ENCODE assay signal across 12 cellular contexts in the genomic region with DNA sequence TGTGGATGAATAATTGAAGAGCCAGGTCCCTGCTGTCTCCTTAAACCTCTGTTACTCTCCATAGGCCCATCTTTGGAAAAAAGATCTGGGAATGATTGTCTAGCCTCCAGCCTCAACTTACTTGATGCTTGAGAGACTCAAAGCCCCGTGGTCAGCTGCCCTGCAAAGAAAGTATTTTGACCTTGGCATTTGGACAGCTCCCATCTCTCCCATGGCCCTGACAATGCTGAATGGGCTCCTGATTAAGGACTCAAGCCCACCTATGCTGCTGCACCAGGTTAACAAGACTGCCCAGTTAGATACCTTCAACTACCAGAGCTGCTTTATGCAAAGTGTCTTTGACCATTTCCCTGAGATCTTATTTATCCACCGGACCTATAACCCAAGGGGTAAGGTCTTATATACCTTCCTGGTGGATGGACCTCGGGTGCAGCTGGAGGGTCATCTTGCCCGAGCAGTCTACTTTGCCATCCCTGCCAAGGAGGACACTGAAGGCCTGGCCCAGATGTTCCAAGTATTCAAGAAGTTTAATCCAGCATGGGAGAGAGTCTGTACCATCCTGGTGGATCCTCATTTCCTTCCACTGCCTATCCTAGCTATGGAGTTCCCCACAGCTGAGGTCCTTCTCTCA. TPM values are rescaled to one million over a fixed set of nuclear protein-coding genes. Genes with fewer than 3 reads are reported as not detected.
DNase-seq lines count a peak whose midpoint lies in the region; ATAC-seq, FAIRE-seq and TF ChIP-seq lines count a peak whose summit lies in the region.
"Had no signal": no experiment of that assay in that cellular context is flagged by ENCODE, and none has a peak within 500 bp of the region (broad histone marks: within the 10 kb centered on the region; RNA-seq: fewer than 3 reads in every experiment).

No MANE protein-coding gene starts in this region.

- no peak for TF ChIP-seq EP300 in A549 (IDR thresholded peaks at IDR 0.05)

- H3K9me3 ChIP-seq in A549 (no peaks in the 10 kb centered on the region), hepatocyte (ENCODE audit: low read depth) (no peaks in the 10 kb centered on the region)
- no peaks in the 10 kb centered on the region for H3K9me3 ChIP-seq in CD8-positive, alpha-beta T cell (ENCODE audit: low read length)
- H3K9me3 ChIP-seq: right atrium auricular region had no signal

- no peaks in the 10 kb centered on the region for H3K9me2 ChIP-seq in hepatocyte (replicated peaks; ENCODE audit: insufficient read depth)

- H3K4me3 ChIP-seq in A549 (no peak overlapping the region), hepatocyte (no peak overlapping the region)
- no peak overlapping the region for H3K4me3 ChIP-seq in CD8-positive, alpha-beta T cell (ENCODE audit: low read depth, low read length)
- H3K4me3 ChIP-seq: right atrium auricular region had no signal

- H3K4me1 ChIP-seq in A549 (peaks cover 17% of the 10 kb centered on the region), hepatocyte (ENCODE audit: insufficient read depth) (peaks cover 20% of the 10 kb centered on the region), foreskin keratinocyte (peaks cover 10% of the 10 kb centered on the region)
- peaks cover 18% of the 10 kb centered on the region for H3K4me1 ChIP-seq in CD8-positive, alpha-beta T cell (ENCODE audit: insufficient read depth, low read length)

- no peaks in the 10 kb centered on the region for H4K20me1 ChIP-seq in hepatocyte (ENCODE audit: insufficient read depth, poor library complexity, severe bottlenecking)

- peak overlapping the region; percentile 64 for H3K4me3 Mint-ChIP-seq in CD8-positive, alpha-beta T cell
- peak overlapping the region; percentile 69 for H3K4me3 Mint-ChIP-seq in WTC11

- peaks cover 43% of the 10 kb centered on the region for H3K36me3 Mint-ChIP-seq in CD8-positive, alpha-beta T cell
- H3K36me3 Mint-ChIP-seq in WTC11: peaks cover 25% of the 10 kb centered on the region

- peak overlapping the region; percentile 92; the same call in 1 of the 3 replicates for H3K4me2 ChIP-seq in A549
- peak overlapping the region; percentile 75 for H3K4me2 ChIP-seq in hepatocyte

- no peaks in the 10 kb centered on the region for H3K27me3 ChIP-seq in CD8-positive, alpha-beta T cell (ENCODE audit: insufficient read depth, low read length)
- H3K27me3 ChIP-seq in hepatocyte (no peaks in the 10 kb centered on the region), foreskin keratinocyte (no peaks in the 10 kb centered on the region)
- H3K27me3 ChIP-seq: right atrium auricular region had no signal

- TF ChIP-seq CTCF in A549 (IDR thresholded peaks at IDR 0.05) (no peak), WTC11 (IDR thresholded peaks at IDR 0.05) (no peak), hepatocyte (IDR thresholded peaks at IDR 0.05; ENCODE audit: poor library complexity) (no peak), foreskin keratinocyte (conservative IDR thresholded peaks at IDR 0.05) (no peak)
- TF ChIP-seq CTCF in CD8-positive, alpha-beta T cell (IDR thresholded peaks at IDR 0.05): no peak

- DNase-seq in A549 (ENCODE audit: low read depth in 1 of 2, low spot score in 1 of 2): no peak
- DNase-seq in CD8-positive, alpha-beta T cell: no peak
- no peak for DNase-seq in WTC11 (ENCODE audit: low spot score)
- DNase-seq in hepatocyte (ENCODE audit: low spot score): no peak
- DNase-seq in middle frontal gyrus (ENCODE audit: extremely low spot score, low spot score): no peak
- DNase-seq in foreskin keratinocyte: no peak
- DNase-seq: foreskin melanocyte; MV-4-11; stimulated activated naive CD4-positive, alpha-beta T cell had no signal

- intact Hi-C loops in CD8-positive, alpha-beta T cell (cut with DNase I, micrococcal nuclease): loop anchor here in 1 of 2 experiments (5.0 kb wide), 1 partner anchor 90 kb away; the partner anchor contains the start of genes DNTTIP1 and WFDC3

- no peak for TF ChIP-seq RAD21 in A549 (conservative IDR thresholded peaks at IDR 0.05 in 1 of 2, IDR thresholded peaks at IDR 0.05 in 1 of 2)

- CTCF ChIA-PET in A549 (lab: Yijun Ruan, JAX): interaction anchor here (0.6 to 2.0 kb wide), 7 partner anchors 8 to 560 kb away, joined by 3 to 12 read pairs (median 4); partner anchors contain the start of genes CTSA and NEURL2
- CTCF ChIA-PET in CD8-positive, alpha-beta T cell (lab: Charles Lee): interaction anchor here (0.9 to 3.8 kb wide), 5 partner anchors 18 to 86 kb away, joined by 3 to 14 read pairs (median 4); partner anchors contain the start of gene PCIF1
- CTCF ChIA-PET in WTC11 (lab: Charles Lee): interaction anchor here (2.5 kb wide), 1 partner anchor 8 kb away, joined by 38 read pairs; the partner anchor contains the start of genes CTSA and NEURL2

- H3K27ac ChIP-seq in A549 (no peak overlapping the region), hepatocyte (no peak overlapping the region), foreskin keratinocyte (no peak overlapping the region)
- H3K27ac ChIP-seq in CD8-positive, alpha-beta T cell (ENCODE audit: low read depth, low read length): no peak overlapping the region

- peaks cover 16% of the 10 kb centered on the region for H3K79me2 ChIP-seq in hepatocyte

- no peaks in the 10 kb centered on the region for H3K27me3 Mint-ChIP-seq in CD8-positive, alpha-beta T cell (ENCODE audit: low read depth)
- no peaks in the 10 kb centered on the region for H3K27me3 Mint-ChIP-seq in WTC11 (ENCODE audit: low read depth)

- POLR2A ChIA-PET in A549 (lab: Yijun Ruan, JAX) (interaction anchor here (1.0 to 2.2 kb wide), 3 partner anchors 9 to 59 kb away, joined by 3 to 12 read pairs (median 4); partner anchors contain the start of genes CTSA and SNX21), WTC11 (lab: Charles Lee) (interaction anchor here (0.6 to 2.1 kb wide), 3 partner anchors 8 to 31 kb away, joined by 3 to 14 read pairs (median 4); no protein-coding TSS in a partner anchor)
- POLR2A ChIA-PET in CD8-positive, alpha-beta T cell (lab: Charles Lee): interaction anchor here (1.4 to 3.7 kb wide), 6 partner anchors 8 to 89 kb away, joined by 4 to 32 read pairs (median 20); partner anchors contain the start of genes ACOT8, CTSA, NEURL2 and PCIF1

- H3K4me1 Mint-ChIP-seq in CD8-positive, alpha-beta T cell (ENCODE audit: low read depth): peaks cover 40% of the 10 kb centered on the region
- peaks cover 13% of the 10 kb centered on the region for H3K4me1 Mint-ChIP-seq in WTC11

- no peaks in the 10 kb centered on the region for H3K9me3 Mint-ChIP-seq in CD8-positive, alpha-beta T cell
- H3K9me3 Mint-ChIP-seq in WTC11: no peaks in the 10 kb centered on the region

- peak overlapping the region; percentile 75 for H3K27ac Mint-ChIP-seq in CD8-positive, alpha-beta T cell
- peak overlapping the region; percentile 42; the same call in 1 of the 2 replicates for H3K27ac Mint-ChIP-seq in WTC11

- H3K36me3 ChIP-seq in CD8-positive, alpha-beta T cell (ENCODE audit: insufficient read depth, low read length): peaks cover 18% of the 10 kb centered on the region
- no peaks in the 10 kb centered on the region for H3K36me3 ChIP-seq in hepatocyte (replicated peaks; ENCODE audit: insufficient read depth, low read depth)

- no peak overlapping the region for H2AFZ ChIP-seq in hepatocyte

- no peak for TF ChIP-seq POLR2A in A549 (IDR thresholded peaks at IDR 0.05; ENCODE audit: low read length)

- whole genome bisulfite sequencing in A549 (ENCODE audit: missing lambda C conversion rate): 84% methylated on average over 4 of the region's 4 CpGs
- 93% methylated on average over 4 of the region's 4 CpGs for WGBS in hepatocyte (ENCODE audit: low lambda C conversion rate, missing lambda C conversion rate)

- no peak for ATAC-seq in A549
- no peak for ATAC-seq in CD8-positive, alpha-beta T cell
- ATAC-seq in WTC11: no peak
- no peak for ATAC-seq in GM18498 (IDR thresholded peaks at IDR 0.05; ENCODE audit: unreplicated experiment)
- ATAC-seq in foreskin keratinocyte: no peak
- ATAC-seq in HG02981 (IDR thresholded peaks at IDR 0.05; ENCODE audit: unreplicated experiment): no peak

- FAIRE-seq in A549 (lab: Jason Lieb, UNC): no peak

RNA-seq across cellular contexts. Expression of gene ZSWIM1, which starts 1.6 kb away (rescaled TPM):
- 4.7 and 7.6 TPM in 2 replicates for polyA plus RNA-seq in A549 (2011; rRNA removed)
- polyA plus RNA-seq in A549 (2012; cell fraction: cytosol; rRNA removed): 1.9 and 3.3 TPM in 2 replicates
- 4.3 and 4.9 TPM in 2 replicates for polyA plus RNA-seq in A549 (2012; cell fraction: nucleus; rRNA removed)
- 5.8 to 6.6 TPM (median 6.1 TPM) in 3 replicates for polyA plus RNA-seq in A549 (2017; fragmentation: RNase III; extraction: RNeasy Plus Mini Kit Qiagen cat#74134 plus additional on column Dnase treatment)
- polyA minus RNA-seq in A549 (2011; rRNA and poly(A)+ RNA removed): 27.1 and 28.1 TPM in 2 replicates
- 1 to 10 TPM; 8.5 to 9.2 TPM for total RNA-seq in CD8-positive, alpha-beta T cell
- 15.2 to 17.4 TPM (median 17.0 TPM) in 3 replicates for total RNA-seq in WTC11 (2021)
- 6.4 and 6.9 TPM in 2 replicates for total RNA-seq in hepatocyte
- polyA plus RNA-seq in hepatocyte: 4.7 and 5.0 TPM in 2 replicates
- total RNA-seq in foreskin keratinocyte: 7.5 and 8.3 TPM in 2 replicates
- polyA plus RNA-seq in foreskin keratinocyte: 3.8 and 4.0 TPM in 2 replicates

RNA-seq across cellular contexts. Expression of gene SPATA25, which starts 4.8 kb away (rescaled TPM):
- polyA plus RNA-seq in A549 (2011; rRNA removed): 0.31 and 0.54 TPM in 2 replicates
- polyA plus RNA-seq in A549 (2012; cell fraction: cytosol; rRNA removed): 0.52 and 0.89 TPM in 2 replicates
- 2.4 and 2.5 TPM in 2 replicates for polyA plus RNA-seq in A549 (2012; cell fraction: nucleus; rRNA removed)
- polyA plus RNA-seq in A549 (2017; fragmentation: RNase III; extraction: RNeasy Plus Mini Kit Qiagen cat#74134 plus additional on column Dnase treatment): 0.59 to 1.3 TPM (median 0.77 TPM) in 3 replicates
- 0.73 TPM in 1 of 2 replicates, not detected in the other for polyA minus RNA-seq in A549 (2011; rRNA and poly(A)+ RNA removed)
- under 1 TPM in 1 of 2 experiments, not detected in 1; 0.64 TPM for total RNA-seq in CD8-positive, alpha-beta T cell
- total RNA-seq in WTC11 (2021): 3.3 to 4.5 TPM (median 3.7 TPM) in 3 replicates
- total RNA-seq in hepatocyte: 5.6 TPM in 1 of 2 replicates, not detected in the other
- polyA plus RNA-seq in hepatocyte: 0.41 and 1.4 TPM in 2 replicates
- total RNA-seq in foreskin keratinocyte: 0.25 and 0.44 TPM in 2 replicates
- polyA plus RNA-seq in foreskin keratinocyte: 0.07 and 0.11 TPM in 2 replicates

RNA-seq across cellular contexts. Expression of gene NEURL2, which starts 8.4 kb away (rescaled TPM):
- 0.56 and 0.57 TPM in 2 replicates for polyA plus RNA-seq in A549 (2011; rRNA removed)
- 0.89 and 1.4 TPM in 2 replicates for polyA plus RNA-seq in A549 (2012; cell fraction: cytosol; rRNA removed)
- polyA plus RNA-seq in A549 (2012; cell fraction: nucleus; rRNA removed): 3.3 and 4.4 TPM in 2 replicates
- polyA plus RNA-seq in A549 (2017; fragmentation: RNase III; extraction: RNeasy Plus Mini Kit Qiagen cat#74134 plus additional on column Dnase treatment): 1.4 to 1.6 TPM (median 1.4 TPM) in 3 replicates
- 0.58 and 2.5 TPM in 2 replicates for polyA minus RNA-seq in A549 (2011; rRNA and poly(A)+ RNA removed)
- total RNA-seq in CD8-positive, alpha-beta T cell: 1 to 10 TPM; 1.6 to 1.7 TPM
- 6.1 to 8.3 TPM (median 6.6 TPM) in 3 replicates for total RNA-seq in WTC11 (2021)
- total RNA-seq in hepatocyte: 11.1 and 12.8 TPM in 2 replicates
- polyA plus RNA-seq in hepatocyte: 11.7 and 11.8 TPM in 2 replicates
- 1.1 and 1.2 TPM in 2 replicates for total RNA-seq in foreskin keratinocyte
- 1.1 and 1.2 TPM in 2 replicates for polyA plus RNA-seq in foreskin keratinocyte

RNA-seq across cellular contexts. Expression of gene CTSA, which starts 8.6 kb away (rescaled TPM):
- polyA plus RNA-seq in A549 (2011; rRNA removed) (53.1 and 61.2 TPM in 2 replicates), A549 (2017; fragmentation: RNase III; extraction: RNeasy Plus Mini Kit Qiagen cat#74134 plus additional on column Dnase treatment) (76.4 to 95.6 TPM (median 93.2 TPM) in 3 replicates), hepatocyte (716 and 724 TPM in 2 replicates), foreskin keratinocyte (49.9 and 54.5 TPM in 2 replicates)
- polyA plus RNA-seq in A549 (2012; cell fraction: cytosol; rRNA removed): 81.6 and 94.7 TPM in 2 replicates
- polyA plus RNA-seq in A549 (2012; cell fraction: nucleus; rRNA removed): 206 and 258 TPM in 2 replicates
- polyA minus RNA-seq in A549 (2011; rRNA and poly(A)+ RNA removed): 109 and 139 TPM in 2 replicates
- 10 to 100 TPM; 52.8 to 64.2 TPM for total RNA-seq in CD8-positive, alpha-beta T cell
- total RNA-seq in WTC11 (2021) (44.2 to 48.3 TPM (median 47.2 TPM) in 3 replicates), hepatocyte (401 and 425 TPM in 2 replicates), foreskin keratinocyte (37.3 and 43.8 TPM in 2 replicates)

RNA-seq across cellular contexts. Expression of gene ZSWIM3, which starts 25.2 kb away (rescaled TPM):
- polyA plus RNA-seq in A549 (2011; rRNA removed): 1.3 and 1.9 TPM in 2 replicates
- polyA plus RNA-seq in A549 (2012; cell fraction: cytosol; rRNA removed): 0.58 and 0.83 TPM in 2 replicates
- polyA plus RNA-seq in A549 (2012; cell fraction: nucleus; rRNA removed): 0.90 and 1.4 TPM in 2 replicates
- polyA plus RNA-seq in A549 (2017; fragmentation: RNase III; extraction: RNeasy Plus Mini Kit Qiagen cat#74134 plus additional on column Dnase treatment): 1.0 to 1.1 TPM (median 1.1 TPM) in 3 replicates
- 4.6 and 5.1 TPM in 2 replicates for polyA minus RNA-seq in A549 (2011; rRNA and poly(A)+ RNA removed)
- total RNA-seq in CD8-positive, alpha-beta T cell: under 1 TPM; 0.30 to 0.58 TPM
- 3.4 to 5.4 TPM (median 4.7 TPM) in 3 replicates for total RNA-seq in WTC11 (2021)
- total RNA-seq in hepatocyte: 4.3 and 6.2 TPM in 2 replicates
- polyA plus RNA-seq in hepatocyte: 1.3 and 4.1 TPM in 2 replicates
- total RNA-seq in foreskin keratinocyte: 2.2 and 2.6 TPM in 2 replicates
- polyA plus RNA-seq in foreskin keratinocyte: 1.5 and 1.6 TPM in 2 replicates
